ENCODE assay signal across 16 cellular contexts in genomic region chr18:28767781-28768211, GRCh38.
DNase-seq lines count a peak whose midpoint lies in the region; ATAC-seq, FAIRE-seq and TF ChIP-seq lines count a peak whose summit lies in the region.
"Had no signal": no experiment of that assay in that cellular context is flagged by ENCODE, and none has a peak within 500 bp of the region (broad histone marks: within the 10 kb centered on the region; RNA-seq: fewer than 3 reads in every experiment).

No MANE protein-coding gene starts in this region.

- H3K4me1 Mint-ChIP-seq in HFFc6 (ENCODE audit: low read depth) (peaks cover 78% of the 10 kb centered on the region), astrocyte (ENCODE audit: low read depth, unreplicated experiment) (peaks cover 22% of the 10 kb centered on the region)
- no peaks in the 10 kb centered on the region for H3K4me1 Mint-ChIP-seq in stimulated activated naive B cell treated with anti-CD40 and anti-IgM and Interleukin-4, amounts not matched to agents 10 μg/mL and 1 μg/mL and 100 μg/mL, for 72 hours

- no peaks in the 10 kb centered on the region for H4K20me1 ChIP-seq in astrocyte (ENCODE audit: insufficient read depth, low read length)

- H3K4me2 ChIP-seq in astrocyte (ENCODE audit: low read length): peak overlapping the region; percentile 26

- H3K9me3 ChIP-seq in astrocyte (ENCODE audit: insufficient read depth, low read depth, low read length) (no peaks in the 10 kb centered on the region), mucosa of descending colon (peaks cover 11% of the 10 kb centered on the region)

- H3K27me3 ChIP-seq in astrocyte (ENCODE audit: insufficient read depth, low read length): no peaks in the 10 kb centered on the region

- TF ChIP-seq CTCF in HFFc6 (IDR thresholded peaks at IDR 0.05) (no peak), astrocyte (IDR thresholded peaks at IDR 0.05; ENCODE audit: insufficient read depth, low read depth, low read length) (no peak), foreskin fibroblast (IDR thresholded peaks at IDR 0.05; ENCODE audit: low read depth, low read length) (no peak), mucosa of descending colon (IDR thresholded peaks at IDR 0.05) (no peak)

- no peak overlapping the region for H3K4me3 ChIP-seq in astrocyte (ENCODE audit: insufficient read depth, low read depth, low read length)
- no peak overlapping the region for H3K4me3 ChIP-seq in foreskin fibroblast (ENCODE audit: low read depth in 1 of 2, low read length in 2 of 2)
- no peak overlapping the region for H3K4me3 ChIP-seq in mucosa of descending colon

- H3K27ac ChIP-seq in astrocyte (ENCODE audit: low read depth, low read length): no peak overlapping the region

- H3K36me3 Mint-ChIP-seq in HFFc6 (ENCODE audit: low read depth) (no peaks in the 10 kb centered on the region), astrocyte (ENCODE audit: low read depth, unreplicated experiment) (no peaks in the 10 kb centered on the region)
- H3K36me3 Mint-ChIP-seq in stimulated activated naive B cell treated with anti-CD40 and anti-IgM and Interleukin-4, amounts not matched to agents 10 μg/mL and 1 μg/mL and 100 μg/mL, for 72 hours: no peaks in the 10 kb centered on the region

- H3K27me3 Mint-ChIP-seq in HFFc6 (ENCODE audit: insufficient read depth) (no peaks in the 10 kb centered on the region), astrocyte (ENCODE audit: low read depth, unreplicated experiment) (no peaks in the 10 kb centered on the region)
- H3K27me3 Mint-ChIP-seq in stimulated activated naive B cell treated with anti-CD40 and anti-IgM and Interleukin-4, amounts not matched to agents 10 μg/mL and 1 μg/mL and 100 μg/mL, for 72 hours: no peaks in the 10 kb centered on the region
- H3K27me3 Mint-ChIP-seq: activated CD4-positive, alpha-beta T cell treated with anti-CD3 and anti-CD28 coated beads for 36 hours had no signal

- no peaks in the 10 kb centered on the region for H3K36me3 ChIP-seq in astrocyte (ENCODE audit: insufficient read depth, low read length)
- H3K36me3 ChIP-seq in mucosa of descending colon (ENCODE audit: low read depth): no peaks in the 10 kb centered on the region

- DNase-seq in A172 (ENCODE audit: low spot score): peak; percentile 73
- peak; percentile 58 for DNase-seq in HFFc6
- DNase-seq in astrocyte (ENCODE audit: low read depth): peak; percentile 87
- peak; percentile 67 to 68 for DNase-seq in foreskin fibroblast
- DNase-seq in Kasumi-1 (lab: John Stamatoyannopoulos, UW): no peak
- no peak for DNase-seq in NCI-H82 treated with DMSO at 0.1 percent for 48 hours (lab: John Stamatoyannopoulos, UW; ENCODE audit: unreplicated experiment)
- no peak for DNase-seq in stimulated activated naive B cell treated with anti-CD40 and anti-IgM and Interleukin-4, amounts not matched to agents 10 μg/mL and 1 μg/mL and 100 μg/mL, for 72 hours
- no peak for DNase-seq in mucosa of descending colon
- DNase-seq: activated CD4-positive, alpha-beta T cell treated with anti-CD3 and anti-CD28 coated beads for 36 hours; activated T-cell treated with anti-CD3 and anti-CD28 coated beads, Interleukin-2, amount 50 U/mL, for 48 hours; aorta; DMS 273 treated with DMSO at 0.1 percent for 48 hours; endodermal cell; posterior cingulate gyrus had no signal

- no peak overlapping the region for H3K9ac ChIP-seq in astrocyte (ENCODE audit: low read length)

- peaks cover 10% of the 10 kb centered on the region for H3K4me1 ChIP-seq in astrocyte (ENCODE audit: insufficient read depth, low read length)
- H3K4me1 ChIP-seq in mucosa of descending colon (ENCODE audit: low read depth): no peaks in the 10 kb centered on the region

- no peaks in the 10 kb centered on the region for H3K79me2 ChIP-seq in astrocyte (ENCODE audit: insufficient read depth, low read length)

- peak overlapping the region; percentile 58 for H3K4me3 Mint-ChIP-seq in HFFc6
- H3K4me3 Mint-ChIP-seq in astrocyte (ENCODE audit: unreplicated experiment): no peak overlapping the region
- H3K4me3 Mint-ChIP-seq in stimulated activated naive B cell treated with anti-CD40 and anti-IgM and Interleukin-4, amounts not matched to agents 10 μg/mL and 1 μg/mL and 100 μg/mL, for 72 hours: no peak overlapping the region
- H3K4me3 Mint-ChIP-seq: activated CD4-positive, alpha-beta T cell treated with anti-CD3 and anti-CD28 coated beads for 36 hours; endodermal cell; T-helper 1 cell treated with Interleukin-12 subunit alpha and Interleukin-12 subunit beta and Interleukin-4 antibody, amounts not matched to agents 30 μg/mL and 1 μg/mL, for 36 hours had no signal

- peak overlapping the region; percentile 63 for H3K27ac Mint-ChIP-seq in HFFc6
- peak overlapping the region; percentile 44 for H3K27ac Mint-ChIP-seq in astrocyte (ENCODE audit: unreplicated experiment)
- H3K27ac Mint-ChIP-seq in stimulated activated naive B cell treated with anti-CD40 and anti-IgM and Interleukin-4, amounts not matched to agents 10 μg/mL and 1 μg/mL and 100 μg/mL, for 72 hours: no peak overlapping the region
- H3K27ac Mint-ChIP-seq: activated CD4-positive, alpha-beta T cell treated with anti-CD3 and anti-CD28 coated beads for 36 hours; endodermal cell; T-helper 1 cell treated with Interleukin-12 subunit alpha and Interleukin-12 subunit beta and Interleukin-4 antibody, amounts not matched to agents 30 μg/mL and 1 μg/mL, for 36 hours had no signal

- intact Hi-C loops in mucosa of descending colon (cut with DNase I, micrococcal nuclease): no loop called here

- FAIRE-seq in astrocyte (lab: Jason Lieb, UNC): no peak
- FAIRE-seq: A204.1 had no signal

- H2AFZ ChIP-seq in astrocyte (ENCODE audit: low read depth, low read length): no peak overlapping the region

- H3K9me3 Mint-ChIP-seq in HFFc6 (no peaks in the 10 kb centered on the region), astrocyte (ENCODE audit: unreplicated experiment) (no peaks in the 10 kb centered on the region)
- H3K9me3 Mint-ChIP-seq in stimulated activated naive B cell treated with anti-CD40 and anti-IgM and Interleukin-4, amounts not matched to agents 10 μg/mL and 1 μg/mL and 100 μg/mL, for 72 hours: no peaks in the 10 kb centered on the region
- H3K9me3 Mint-ChIP-seq: endodermal cell; T-helper 1 cell treated with Interleukin-12 subunit alpha and Interleukin-12 subunit beta and Interleukin-4 antibody, amounts not matched to agents 30 μg/mL and 1 μg/mL, for 36 hours had no signal

- ATAC-seq in stimulated activated naive B cell treated with anti-CD40 and anti-IgM and Interleukin-4, amounts not matched to agents 10 μg/mL and 1 μg/mL and 100 μg/mL, for 72 hours (replicated peaks): no peak
- ATAC-seq in mucosa of descending colon: no peak
- ATAC-seq: activated CD4-positive, alpha-beta T cell treated with anti-CD3 and anti-CD28 coated beads for 36 hours had no signal

Comparison
In these comparisons a context has a peak if more than half of its experiments do, and no peak if none do; other contexts are left out.
1. DNase-seq: peak in A172 (single experiment), HFFc6 (single experiment), astrocyte (single experiment) and foreskin fibroblast (2 of 2); none in Kasumi-1 (0 of 2), NCI-H82 treated with DMSO at 0.1 percent for 48 hours (single experiment), stimulated activated naive B cell treated with anti-CD40 and anti-IgM and Interleukin-4, amounts not matched to agents 10 μg/mL and 1 μg/mL and 100 μg/mL, for 72 hours (single experiment) and mucosa of descending colon (0 of 3).